Comparison of ENCODE assay signal across 1 cellular context in genomic region chr14:54440454-54440853, GRCh38.
TF ChIP-seq lines count a peak whose summit lies in the region.

No MANE protein-coding gene starts in this region.

TF ChIP-seq in GM23338, 12 proteins besides CTCF, POLR2A, EP300 and RAD21 (continued from another document):
- no peak for TF ChIP-seq ETS1 (IDR thresholded peaks at IDR 0.05)
